Comparison of ENCODE assay signal across 11 cellular contexts in genomic region chr10:87657370-87657769, GRCh38. TPM values are rescaled to one million over a fixed set of nuclear protein-coding genes. Genes with fewer than 3 reads are reported as not detected.
DNase-seq lines count a peak whose midpoint lies in the region; ATAC-seq and TF ChIP-seq lines count a peak whose summit lies in the region.
"Had no signal": no experiment of that assay in that cellular context is flagged by ENCODE, and none has a peak within 500 bp of the region (broad histone marks: within the 10 kb centered on the region; RNA-seq: fewer than 3 reads in every experiment).

No MANE protein-coding gene starts in this region.

- no peak overlapping the region for H3K27ac ChIP-seq in parathyroid adenoma
- H3K27ac ChIP-seq in psoas muscle: no peak overlapping the region
- H3K27ac ChIP-seq: WERI-Rb-1 had no signal

- WGBS in psoas muscle, 3 donors: 80 to 85% (median 85%) methylated on average over 5 of the region's 5 CpGs

- intact Hi-C loops in Calu3 (cut with micrococcal nuclease; ENCODE audit: unreplicated experiment) (loop anchor here (2.0 to 5.0 kb wide), 4 partner anchors 35 to 125 kb away; no protein-coding TSS in a partner anchor), psoas muscle (cut with DNase I) (loop anchor here (2.0 to 10.0 kb wide), 3 partner anchors 77 to 115 kb away; no protein-coding TSS in a partner anchor)

- H3K27me3 Mint-ChIP-seq in Calu3 (ENCODE audit: unreplicated experiment) (no peaks in the 10 kb centered on the region), progenitor cell of endocrine pancreas (peaks cover 42% of the 10 kb centered on the region)

- H3K9me3 ChIP-seq in parathyroid adenoma (ENCODE audit: control insufficient read depth, low read length): no peaks in the 10 kb centered on the region
- no peaks in the 10 kb centered on the region for H3K9me3 ChIP-seq in psoas muscle

- H3K36me3 ChIP-seq in parathyroid adenoma (ENCODE audit: control insufficient read depth, insufficient read depth, low read length) (no peaks in the 10 kb centered on the region), psoas muscle (ENCODE audit: insufficient read depth in 1 of 2, low read depth in 1 of 2) (no peaks in the 10 kb centered on the region)
- H3K36me3 ChIP-seq: WERI-Rb-1 had no signal

- no TSS peak for BruUV-seq in Calu3 (replicated peaks; lab: Mats Ljungman, UMichigan)

- no peak overlapping the region for H3K4me2 ChIP-seq in parathyroid adenoma (ENCODE audit: low read length)

- peak overlapping the region; percentile 30 for H2AFZ ChIP-seq in parathyroid adenoma

- TF ChIP-seq CTCF in Calu3 (IDR thresholded peaks at IDR 0.05; ENCODE audit: unreplicated experiment): no peak
- no peak for TF ChIP-seq CTCF in fibroblast of mammary gland (conservative IDR thresholded peaks at IDR 0.05; ENCODE audit: control insufficient read depth, insufficient read depth, low read depth, low read length)
- no peak for TF ChIP-seq CTCF in parathyroid adenoma (IDR thresholded peaks at IDR 0.05)
- no peak for TF ChIP-seq CTCF in psoas muscle (IDR thresholded peaks at IDR 0.05)
- no peak for TF ChIP-seq CTCF in progenitor cell of endocrine pancreas (IDR thresholded peaks at IDR 0.05; ENCODE audit: unreplicated experiment)

- no peaks in the 10 kb centered on the region for H3K79me2 ChIP-seq in parathyroid adenoma

- H3K27me3 ChIP-seq in parathyroid adenoma (ENCODE audit: control insufficient read depth, insufficient read depth, low read length) (no peaks in the 10 kb centered on the region), psoas muscle (ENCODE audit: insufficient read depth in 3 of 3, low read length in 2 of 3) (peaks cover 0 to 28% (median 11%) of the 10 kb centered on the region in 3 donors)

- H3K9ac ChIP-seq in parathyroid adenoma: no peak overlapping the region

- CTCF ChIA-PET in Calu3 (lab: Charles Lee): interaction anchor here (0.6 to 1.4 kb wide), 3 partner anchors 27 to 125 kb away, joined by 3 to 5 read pairs (median 3); no protein-coding TSS in a partner anchor

- H3K4me3 ChIP-seq in fibroblast of mammary gland (ENCODE audit: control insufficient read depth, low read depth, low read length): no peak overlapping the region
- no peak overlapping the region for H3K4me3 ChIP-seq in parathyroid adenoma (ENCODE audit: low read depth, low read length)
- H3K4me3 ChIP-seq in psoas muscle: no peak overlapping the region

- no peaks in the 10 kb centered on the region for H3K9me3 Mint-ChIP-seq in Calu3 (ENCODE audit: low read depth, unreplicated experiment)
- no peaks in the 10 kb centered on the region for H3K9me3 Mint-ChIP-seq in progenitor cell of endocrine pancreas (ENCODE audit: low read depth)
- H3K9me3 Mint-ChIP-seq: CD8-positive, alpha-beta T cell had no signal

- H3K36me3 Mint-ChIP-seq in Calu3 (ENCODE audit: insufficient read depth, unreplicated experiment): peaks cover 19% of the 10 kb centered on the region
- no peaks in the 10 kb centered on the region for H3K36me3 Mint-ChIP-seq in progenitor cell of endocrine pancreas (ENCODE audit: insufficient read depth)
- H3K36me3 Mint-ChIP-seq: CD8-positive, alpha-beta T cell had no signal

- no peaks in the 10 kb centered on the region for H3K4me1 ChIP-seq in parathyroid adenoma
- H3K4me1 ChIP-seq in psoas muscle: no peaks in the 10 kb centered on the region

- H3K4me3 Mint-ChIP-seq in Calu3 (ENCODE audit: low read depth, unreplicated experiment): no peak overlapping the region
- H3K4me3 Mint-ChIP-seq in progenitor cell of endocrine pancreas (ENCODE audit: low read depth): no peak overlapping the region
- H3K4me3 Mint-ChIP-seq: CD8-positive, alpha-beta T cell had no signal

- DNase-seq in Calu3 (peak; percentile 8), OCI-M1 (lab: John Stamatoyannopoulos, UW) (peak; percentile 42), fibroblast of mammary gland (ENCODE audit: low read depth) (peak; percentile 77), DMS53 treated with DMSO at 0.1 percent for 48 hours (lab: John Stamatoyannopoulos, UW; ENCODE audit: unreplicated experiment) (no peak), NCI-H2196 (lab: John Stamatoyannopoulos, UW; ENCODE audit: unreplicated experiment) (no peak), psoas muscle (no peak), progenitor cell of endocrine pancreas (ENCODE audit: low spot score, unreplicated experiment) (no peak)
- DNase-seq: activated effector memory CD4-positive, alpha-beta T cell treated with anti-CD3 and anti-CD28 coated beads, Interleukin-2, amount 50 U/mL, for 16 hours; CD8-positive, alpha-beta T cell; WERI-Rb-1 had no signal

- H3K27ac Mint-ChIP-seq in Calu3 (ENCODE audit: unreplicated experiment) (no peak overlapping the region), progenitor cell of endocrine pancreas (no peak overlapping the region)
- H3K27ac Mint-ChIP-seq: CD8-positive, alpha-beta T cell had no signal

- ATAC-seq in psoas muscle: no peak
- ATAC-seq: CD8-positive, alpha-beta T cell had no signal

- peaks cover 31% of the 10 kb centered on the region for H3K4me1 Mint-ChIP-seq in Calu3 (ENCODE audit: low read depth, unreplicated experiment)
- H3K4me1 Mint-ChIP-seq in progenitor cell of endocrine pancreas (ENCODE audit: low read depth): peaks cover 15% of the 10 kb centered on the region

RNA-seq across cellular contexts. Expression of gene PAPSS2, which starts 2.3 kb away (rescaled TPM):
- total RNA-seq in Calu3 (2022) (12.6 and 12.7 TPM in 2 replicates), psoas muscle (10 to 100 TPM in 1 of 4 donors, 1 to 10 TPM in 3; 3.8 to 11.0 (median 5.2) TPM), progenitor cell of endocrine pancreas (7.3 and 7.5 TPM in 2 replicates)
- polyA plus RNA-seq in psoas muscle: 1 to 10 TPM; 2.0 to 2.9 (median 2.8) TPM
- total RNA-seq: CD8-positive, alpha-beta T cell had no signal

Comparison
In these comparisons a context has a peak if more than half of its experiments do, and no peak if none do; other contexts are left out.
1. DNase-seq: peak in Calu3 (single experiment), OCI-M1 (single experiment) and fibroblast of mammary gland (single experiment); none in DMS53 treated with DMSO at 0.1 percent for 48 hours (single experiment), NCI-H2196 (single experiment), psoas muscle (0 of 2) and progenitor cell of endocrine pancreas (single experiment).